In the genomic region with DNA sequence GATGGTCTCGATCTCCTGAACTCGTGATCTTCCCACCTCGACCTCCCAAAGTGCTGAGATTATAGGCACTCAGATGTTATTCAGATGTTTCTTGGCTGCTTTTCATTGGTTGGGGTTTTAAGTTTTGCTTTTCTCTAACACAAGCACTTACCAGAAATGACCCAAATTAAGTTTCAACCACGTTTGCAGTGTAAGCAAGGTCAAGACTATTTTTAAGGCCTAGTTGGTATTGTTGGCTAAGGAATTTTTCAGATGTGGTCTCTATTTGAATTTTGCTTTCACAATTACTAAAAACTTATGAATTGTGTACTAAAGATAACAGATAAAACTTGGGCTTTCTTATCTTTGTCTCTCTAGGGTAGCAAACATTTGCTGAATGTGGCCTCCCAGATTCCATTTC, we compare ENCODE assay signal across 22 cellular contexts.
DNase-seq lines count a peak whose midpoint lies in the region; ATAC-seq, FAIRE-seq and TF ChIP-seq lines count a peak whose summit lies in the region.
"Had no signal": no experiment of that assay in that cellular context is flagged by ENCODE, and none has a peak within 500 bp of the region (broad histone marks: within the 10 kb centered on the region; RNA-seq: fewer than 3 reads in every experiment).

No MANE protein-coding gene starts in this region.

- H3K36me3 Mint-ChIP-seq in activated CD8-positive, alpha-beta memory T cell treated with anti-CD3 and anti-CD28 coated beads, Interleukin-2, amount 10 ng/mL, durations not matched to agents 7 days and 5 days: no peaks in the 10 kb centered on the region
- H3K36me3 Mint-ChIP-seq: IgD-negative memory B cell had no signal

- RAD21 ChIA-PET in GM12878 (lab: Charles Lee; ENCODE audit: unreplicated experiment): no interaction called here

- H3K27me3 Mint-ChIP-seq in activated CD8-positive, alpha-beta memory T cell treated with anti-CD3 and anti-CD28 coated beads, Interleukin-2, amount 10 ng/mL, durations not matched to agents 7 days and 5 days: no peaks in the 10 kb centered on the region
- H3K27me3 Mint-ChIP-seq: IgD-negative memory B cell had no signal

- no peak overlapping the region for H3K9ac ChIP-seq in GM12878 (ENCODE audit: control insufficient read depth, insufficient read depth, low read length)

- H3K4me3 ChIP-seq in GM12865 (ENCODE audit: low read depth, low read length) (no peak overlapping the region), GM12878 (no peak overlapping the region)
- H3K4me3 ChIP-seq: Peyer's patch had no signal

- H3K27ac Mint-ChIP-seq in activated CD8-positive, alpha-beta memory T cell treated with anti-CD3 and anti-CD28 coated beads, Interleukin-2, amount 10 ng/mL, durations not matched to agents 7 days and 5 days: peak overlapping the region; percentile 38
- H3K27ac Mint-ChIP-seq: IgD-negative memory B cell had no signal

- peaks cover 2% of the 10 kb centered on the region for H3K9me3 Mint-ChIP-seq in activated CD8-positive, alpha-beta memory T cell treated with anti-CD3 and anti-CD28 coated beads, Interleukin-2, amount 10 ng/mL, durations not matched to agents 7 days and 5 days (ENCODE audit: low read depth)

- FAIRE-seq in GM12878 (lab: Jason Lieb, UNC): no peak
- FAIRE-seq: H54 had no signal

- intact Hi-C loops in GM12878 (cut with micrococcal nuclease; ENCODE audit: unreplicated experiment): no loop called here

- TF ChIP-seq CTCF in GM12865 (IDR thresholded peaks at IDR 0.05; ENCODE audit: insufficient read depth, low read depth, low read length, missing control alignments) (no peak), GM12878 (IDR thresholded peaks at IDR 0.05 in 2 of 3, conservative IDR thresholded peaks at IDR 0.05 in 1 of 3; ENCODE audit: control insufficient read depth in 2 of 3, extremely low read depth in 1 of 3, insufficient read depth in 1 of 3, low read depth in 3 of 3, low read length in 3 of 3) (no peak)

- in situ Hi-C loops in GM12878 (cut with MboI): no loop called here

- no peaks in the 10 kb centered on the region for H3K9me3 ChIP-seq in GM12878 (replicated peaks; ENCODE audit: control insufficient read depth, insufficient read depth, low read length)
- H3K9me3 ChIP-seq: Peyer's patch had no signal

- no peak overlapping the region for H3K27ac ChIP-seq in GM12878 (ENCODE audit: control insufficient read depth, insufficient read depth)
- H3K27ac ChIP-seq: HL-60, Peyer's patch had no signal

- H3K27me3 ChIP-seq in GM12878 (replicated peaks in 1 of 2; ENCODE audit: control insufficient read depth in 2 of 2, insufficient read depth in 2 of 2, low read length in 1 of 2): no peaks in the 10 kb centered on the region
- H3K27me3 ChIP-seq: Peyer's patch had no signal

- H3K4me1 ChIP-seq in GM12878 (ENCODE audit: control insufficient read depth, insufficient read depth, low read length): no peaks in the 10 kb centered on the region
- H3K4me1 ChIP-seq: Peyer's patch had no signal

- TF ChIP-seq RAD21 in GM12878 (IDR thresholded peaks at IDR 0.05; ENCODE audit: insufficient read depth, low read depth, low read length): no peak

- H3K36me3 ChIP-seq in GM12878 (ENCODE audit: control insufficient read depth in 2 of 2, insufficient read depth in 2 of 2, low read length in 1 of 2): no peaks in the 10 kb centered on the region
- H3K36me3 ChIP-seq: Peyer's patch had no signal

- POLR2A ChIA-PET in GM12878 (lab: Charles Lee): no interaction called here

- no peaks in the 10 kb centered on the region for H4K20me1 ChIP-seq in GM12878 (ENCODE audit: control insufficient read depth, insufficient read depth)

- no peak for ATAC-seq in activated CD8-positive, alpha-beta memory T cell treated with anti-CD3 and anti-CD28 coated beads, Interleukin-2, amount 10 ng/mL, durations not matched to agents 7 days and 5 days
- ATAC-seq in HG02610 (IDR thresholded peaks at IDR 0.05; ENCODE audit: unreplicated experiment) (peak; percentile 69), GM12878 (peak; percentile 27), GM21528 (IDR thresholded peaks at IDR 0.05; ENCODE audit: low FRiP score, unreplicated experiment) (no peak)

- 35% methylated on average over 4 of the region's 4 CpGs for WGBS in GM12878 (ENCODE audit: insufficient coverage, insufficient replicate concordance, low lambda C conversion rate, missing lambda C conversion rate)

- TF ChIP-seq EP300 in GM12878 (IDR thresholded peaks at IDR 0.05; ENCODE audit: borderline replicate concordance in 1 of 2, control insufficient read depth in 1 of 2, low read depth in 2 of 2, low read length in 2 of 2): no peak

- no peak overlapping the region for H3K4me2 ChIP-seq in GM12878 (ENCODE audit: control insufficient read depth, insufficient read depth)

- DNase-seq in activated CD8-positive, alpha-beta memory T cell treated with anti-CD3 and anti-CD28 coated beads, Interleukin-2, amount 10 ng/mL, durations not matched to agents 7 days and 5 days: no peak
- DNase-seq in activated CD8-positive, alpha-beta memory T cell treated with anti-CD3 and anti-CD28 coated beads for 24 hours: no peak
- peak; percentile 81 for DNase-seq in GM12865 (ENCODE audit: low read depth)
- peak; percentile 19 for DNase-seq in GM12878 (ENCODE audit: low read depth, low spot score)
- no peak for DNase-seq in activated CD4-positive, alpha-beta T cell treated with anti-CD3 and anti-CD28 coated beads, Interleukin-2, amount 50 U/mL, for 1 hour
- DNase-seq: Calu3, DMS153, DND-41, NCI-H1092, NCI-H1417 treated with DMSO at 0.1 percent for 48 hours, NCI-H1694 treated with DMSO at 0.1 percent for 48 hours, NCI-H2081, NCI-H2227 treated with DMSO at 0.1 percent for 48 hours, NCI-H69, OCI-M1, Peyer's patch, SHP77 treated with DMSO at 0.1 percent for 48 hours had no signal

- BruUV-seq in GM12878 (replicated peaks; lab: Mats Ljungman, UMichigan): no TSS peak

- no peak overlapping the region for H3K4me3 Mint-ChIP-seq in activated CD8-positive, alpha-beta memory T cell treated with anti-CD3 and anti-CD28 coated beads, Interleukin-2, amount 10 ng/mL, durations not matched to agents 7 days and 5 days
- H3K4me3 Mint-ChIP-seq: IgD-negative memory B cell had no signal

- CTCF ChIA-PET in activated CD8-positive, alpha-beta memory T cell treated with anti-CD3 and anti-CD28 coated beads, Interleukin-2, amount 10 ng/mL, durations not matched to agents 7 days and 5 days (lab: Charles Lee): no interaction called here
- CTCF ChIA-PET in GM12878 (lab: Yijun Ruan, JAX): no interaction called here

- SMC1A ChIA-PET in GM12878 (lab: Charles Lee; ENCODE audit: uncharacterized antibody, unreplicated experiment): no interaction called here

- H2AFZ ChIP-seq in GM12878 (ENCODE audit: control insufficient read depth, low read depth, low read length): no peak overlapping the region

- H3K79me2 ChIP-seq in GM12878 (ENCODE audit: control insufficient read depth, insufficient read depth, low read length): no peaks in the 10 kb centered on the region

- peaks cover 7% of the 10 kb centered on the region for H3K4me1 Mint-ChIP-seq in activated CD8-positive, alpha-beta memory T cell treated with anti-CD3 and anti-CD28 coated beads, Interleukin-2, amount 10 ng/mL, durations not matched to agents 7 days and 5 days
- H3K4me1 Mint-ChIP-seq: IgD-negative memory B cell had no signal

- TF ChIP-seq POLR2A in GM12878 (IDR thresholded peaks at IDR 0.05; ENCODE audit: low read depth, low read length): no peak

TF ChIP-seq in GM12878, 131 proteins besides CTCF, POLR2A, EP300 and RAD21:
- TF ChIP-seq TCF7 (IDR thresholded peaks at IDR 0.05; ENCODE audit: borderline replicate concordance) (peak; percentile 19; the same call in 1 of the 2 replicates), MEF2A (IDR thresholded peaks at IDR 0.05; ENCODE audit: insufficient read depth, low read depth, low read length) (peak; percentile 44; the same call in 1 of the 2 replicates), RUNX3 (IDR thresholded peaks at IDR 0.05; ENCODE audit: low read length) (peak; percentile 60), BACH1 (IDR thresholded peaks at IDR 0.05; ENCODE audit: borderline replicate concordance) (no peak)

Comparison
In these comparisons a context has a peak if more than half of its experiments do, and no peak if none do; other contexts are left out.
1. ATAC-seq: peak in HG02610 (single experiment) and GM12878 (single experiment); none in activated CD8-positive, alpha-beta memory T cell treated with anti-CD3 and anti-CD28 coated beads, Interleukin-2, amount 10 ng/mL, durations not matched to agents 7 days and 5 days (single experiment) and GM21528 (single experiment).
2. DNase-seq: peak in GM12865 (single experiment) and GM12878 (single experiment); none in activated CD8-positive, alpha-beta memory T cell treated with anti-CD3 and anti-CD28 coated beads, Interleukin-2, amount 10 ng/mL, durations not matched to agents 7 days and 5 days (single experiment), activated CD8-positive, alpha-beta memory T cell treated with anti-CD3 and anti-CD28 coated beads for 24 hours (single experiment) and activated CD4-positive, alpha-beta T cell treated with anti-CD3 and anti-CD28 coated beads, Interleukin-2, amount 50 U/mL, for 1 hour (single experiment).